ENCODE assay signal across 22 cellular contexts in the genomic region with DNA sequence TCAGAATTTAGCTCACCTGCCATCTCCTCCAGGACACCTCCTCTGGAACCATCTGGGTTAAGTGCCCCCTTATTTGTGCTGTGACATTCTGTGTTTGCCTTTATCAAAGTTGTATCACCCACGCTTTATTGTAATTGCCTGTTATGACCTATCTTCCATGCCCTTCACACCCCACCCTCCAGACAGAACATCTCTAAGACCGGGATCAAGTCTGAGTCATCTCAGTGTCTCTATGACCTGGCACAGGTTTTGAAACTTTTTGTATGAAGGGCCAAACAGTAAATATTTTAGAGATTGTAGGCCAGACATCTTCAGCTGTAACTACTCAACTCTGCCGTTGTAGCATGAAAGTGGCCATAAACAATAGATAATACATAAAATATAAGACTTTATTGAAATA.
DNase-seq lines count a peak whose midpoint lies in the region; ATAC-seq, FAIRE-seq and TF ChIP-seq lines count a peak whose summit lies in the region.
"Had no signal": no experiment of that assay in that cellular context is flagged by ENCODE, and none has a peak within 500 bp of the region (broad histone marks: within the 10 kb centered on the region; RNA-seq: fewer than 3 reads in every experiment).

No MANE protein-coding gene starts in this region.

- H3K27me3 Mint-ChIP-seq in endothelial cell (ENCODE audit: unreplicated experiment): peaks cover 6% of the 10 kb centered on the region
- H3K27me3 Mint-ChIP-seq: CD4-positive, alpha-beta T cell had no signal

- peaks cover 49% of the 10 kb centered on the region for H3K4me1 Mint-ChIP-seq in endothelial cell (ENCODE audit: unreplicated experiment)
- H3K4me1 Mint-ChIP-seq: H9 had no signal

- peak overlapping the region; percentile 61 for H3K4me3 Mint-ChIP-seq in endothelial cell (ENCODE audit: unreplicated experiment)
- H3K4me3 Mint-ChIP-seq: CD4-positive, alpha-beta T cell; H9 had no signal

- intact Hi-C loops in vagina (cut with DNase I): no loop called here

- no peaks in the 10 kb centered on the region for H3K36me3 ChIP-seq in RWPE2 (ENCODE audit: low read depth)
- H3K36me3 ChIP-seq in vagina: no peaks in the 10 kb centered on the region
- H3K36me3 ChIP-seq: BLaER1, SJCRH30 had no signal

- H3K9me3 ChIP-seq in RWPE2 (ENCODE audit: severe bottlenecking): no peaks in the 10 kb centered on the region
- H3K9me3 ChIP-seq in vagina: no peaks in the 10 kb centered on the region
- H3K9me3 ChIP-seq: Caco-2, Peyer's patch, SJCRH30 had no signal

- H3K9me3 Mint-ChIP-seq in endothelial cell (ENCODE audit: unreplicated experiment): peaks cover 5% of the 10 kb centered on the region
- H3K9me3 Mint-ChIP-seq: CD4-positive, alpha-beta T cell had no signal

- H3K4me1 ChIP-seq in RWPE2 (ENCODE audit: insufficient read depth, poor library complexity, severe bottlenecking): no peaks in the 10 kb centered on the region
- peaks cover 6% of the 10 kb centered on the region for H3K4me1 ChIP-seq in foreskin keratinocyte
- H3K4me1 ChIP-seq in vagina: peaks cover 9% of the 10 kb centered on the region
- H3K4me1 ChIP-seq: BLaER1, Caco-2, Peyer's patch, SJCRH30 had no signal

- TF ChIP-seq POLR2A in vagina (IDR thresholded peaks at IDR 0.05): no peak

- TF ChIP-seq CTCF in RWPE2 (IDR thresholded peaks at IDR 0.05; ENCODE audit: poor library complexity, severe bottlenecking) (no peak), endothelial cell (IDR thresholded peaks at IDR 0.05; ENCODE audit: unreplicated experiment) (no peak), foreskin keratinocyte (conservative IDR thresholded peaks at IDR 0.05) (no peak), vagina (IDR thresholded peaks at IDR 0.05) (no peak)

- H3K4me3 ChIP-seq in RWPE2 (ENCODE audit: severe bottlenecking) (no peak overlapping the region), vagina (no peak overlapping the region)
- H3K4me3 ChIP-seq: BLaER1, Peyer's patch, SJCRH30 had no signal

- H3K27ac Mint-ChIP-seq in endothelial cell (ENCODE audit: unreplicated experiment): no peak overlapping the region
- H3K27ac Mint-ChIP-seq: CD4-positive, alpha-beta T cell; H9 had no signal

- H3K27ac ChIP-seq in RWPE2 (ENCODE audit: poor library complexity, severe bottlenecking) (peak overlapping the region; percentile 51), foreskin keratinocyte (no peak overlapping the region), vagina (peak overlapping the region; percentile 4)
- H3K27ac ChIP-seq: BLaER1, HL-60, Peyer's patch, SJCRH30 had no signal

- no peak for DNase-seq in RWPE2 (ENCODE audit: low spot score)
- no peak for DNase-seq in endothelial cell (ENCODE audit: low spot score)
- no peak for DNase-seq in foreskin keratinocyte
- no peak for DNase-seq in vagina (ENCODE audit: extremely low spot score in 2 of 2)
- DNase-seq in NCI-H2107 (lab: John Stamatoyannopoulos, UW): no peak
- no peak for DNase-seq in HTR-8/SVneo (ENCODE audit: insufficient read length, low spot score)
- DNase-seq: Caco-2; CD4-positive, alpha-beta T cell; DMS 273 treated with DMSO at 0.1 percent for 48 hours; DMS79 treated with DMSO at 0.1 percent for 48 hours; H9; KG1; NCI-H1092 treated with DMSO at 0.1 percent for 48 hours; NCI-H146; NCI-H2029; NCI-H446; NCI-H526; Peyer's patch; SJCRH30 had no signal

- 0 out of 3 replicates have a peak, but pooled peaks have one; percentile 26 for ATAC-seq in RWPE2 (ENCODE audit: low read depth)
- peak; percentile 52 for ATAC-seq in foreskin keratinocyte
- ATAC-seq in GM19324 (IDR thresholded peaks at IDR 0.05; ENCODE audit: low FRiP score, unreplicated experiment): no peak

- peaks cover 62% of the 10 kb centered on the region for H3K36me3 Mint-ChIP-seq in endothelial cell (ENCODE audit: low read depth, unreplicated experiment)

- H3K27me3 ChIP-seq in RWPE2 (ENCODE audit: insufficient read depth, poor library complexity, severe bottlenecking) (no peaks in the 10 kb centered on the region), foreskin keratinocyte (no peaks in the 10 kb centered on the region), vagina (no peaks in the 10 kb centered on the region)
- H3K27me3 ChIP-seq: BLaER1, Peyer's patch had no signal

- FAIRE-seq in HTR-8/SVneo (lab: Jason Lieb, UNC): no peak
